In genomic region chr7:131057015-131057518, GRCh38 we compare ENCODE assay signal across 1 cellular context.
TF ChIP-seq lines count a peak whose summit lies in the region.

No MANE protein-coding gene starts in this region.

TF ChIP-seq in HepG2, 621 proteins besides CTCF, POLR2A, EP300 and RAD21 (continued from another document and continues in another):
- TF ChIP-seq DBP (CRISPR knock-in tag; IDR thresholded peaks at IDR 0.05; ENCODE audit: not compliant biosample characterization) (no peak), TCF7 (IDR thresholded peaks at IDR 0.05; ENCODE audit: low read depth) (peak; percentile 91), NR1H2 (CRISPR knock-in tag; IDR thresholded peaks at IDR 0.05; ENCODE audit: borderline replicate concordance, low read depth) (no peak), ZNF234 (CRISPR knock-in tag; conservative IDR thresholded peaks at IDR 0.05) (no peak), MEF2D (CRISPR knock-in tag; IDR thresholded peaks at IDR 0.05) (0 out of 2 replicates have a peak, but pooled peaks have one; percentile 53), SNAI1 (CRISPR knock-in tag; IDR thresholded peaks at IDR 0.05; ENCODE audit: borderline replicate concordance) (no peak), ZMYM3 (CRISPR knock-in tag; IDR thresholded peaks at IDR 0.05) (peak; percentile 88), HBP1 (CRISPR knock-in tag; IDR thresholded peaks at IDR 0.05; ENCODE audit: low read depth) (no peak), ZNF652 (CRISPR knock-in tag; IDR thresholded peaks at IDR 0.05; ENCODE audit: borderline replicate concordance, low read depth) (peak; percentile 36; the same call in 1 of the 2 replicates), ZNF720 (CRISPR knock-in tag; IDR thresholded peaks at IDR 0.05) (no peak), HIC2 (CRISPR knock-in tag; IDR thresholded peaks at IDR 0.05; ENCODE audit: low read depth) (no peak), ESRRA (CRISPR knock-in tag; IDR thresholded peaks at IDR 0.05; ENCODE audit: low read depth) (0 out of 2 replicates have a peak, but pooled peaks have one; percentile 17), NFKB2 (CRISPR knock-in tag; IDR thresholded peaks at IDR 0.05; ENCODE audit: borderline replicate concordance) (no peak), NFE2L1 (CRISPR knock-in tag; IDR thresholded peaks at IDR 0.05; ENCODE audit: borderline replicate concordance) (no peak), MXI1 (IDR thresholded peaks at IDR 0.05; ENCODE audit: borderline replicate concordance, low read depth, low read length) (peak; percentile 89; the same call in 2 of the 3 replicates), HES4 (CRISPR knock-in tag; IDR thresholded peaks at IDR 0.05; ENCODE audit: borderline replicate concordance) (no peak), ZNF333 (CRISPR knock-in tag; IDR thresholded peaks at IDR 0.05; ENCODE audit: borderline replicate concordance) (no peak), ZNF383 (CRISPR knock-in tag; IDR thresholded peaks at IDR 0.05; ENCODE audit: borderline replicate concordance) (no peak), ZNF33B (CRISPR knock-in tag; IDR thresholded peaks at IDR 0.05) (no peak), CHD2 (IDR thresholded peaks at IDR 0.05; ENCODE audit: low read depth, low read length) (no peak), SAFB2 (CRISPR knock-in tag; IDR thresholded peaks at IDR 0.05; ENCODE audit: borderline replicate concordance, low read depth) (no peak), ZNF12 (CRISPR knock-in tag; IDR thresholded peaks at IDR 0.05) (0 out of 2 replicates have a peak, but pooled peaks have one; percentile 9), KAT8 (CRISPR knock-in tag; IDR thresholded peaks at IDR 0.05) (peak; percentile 74; the same call in 1 of the 2 replicates), ZNF292 (CRISPR knock-in tag; IDR thresholded peaks at IDR 0.05; ENCODE audit: borderline replicate concordance, low read depth) (peak; percentile 37; the same call in 1 of the 2 replicates), RXRA (CRISPR knock-in tag; IDR thresholded peaks at IDR 0.05) (peak; percentile 41; the same call in 1 of the 2 replicates), ZHX1 (CRISPR knock-in tag; IDR thresholded peaks at IDR 0.05; ENCODE audit: low read depth) (no peak; the same call in 1 of the 2 replicates), FOXP1 (IDR thresholded peaks at IDR 0.05) (no peak), FOXP1 (CRISPR knock-in tag; IDR thresholded peaks at IDR 0.05) (peak; percentile 94), MXD4 (CRISPR knock-in tag; IDR thresholded peaks at IDR 0.05) (peak; percentile 57)
- TF ChIP-seq, protein P1, sequence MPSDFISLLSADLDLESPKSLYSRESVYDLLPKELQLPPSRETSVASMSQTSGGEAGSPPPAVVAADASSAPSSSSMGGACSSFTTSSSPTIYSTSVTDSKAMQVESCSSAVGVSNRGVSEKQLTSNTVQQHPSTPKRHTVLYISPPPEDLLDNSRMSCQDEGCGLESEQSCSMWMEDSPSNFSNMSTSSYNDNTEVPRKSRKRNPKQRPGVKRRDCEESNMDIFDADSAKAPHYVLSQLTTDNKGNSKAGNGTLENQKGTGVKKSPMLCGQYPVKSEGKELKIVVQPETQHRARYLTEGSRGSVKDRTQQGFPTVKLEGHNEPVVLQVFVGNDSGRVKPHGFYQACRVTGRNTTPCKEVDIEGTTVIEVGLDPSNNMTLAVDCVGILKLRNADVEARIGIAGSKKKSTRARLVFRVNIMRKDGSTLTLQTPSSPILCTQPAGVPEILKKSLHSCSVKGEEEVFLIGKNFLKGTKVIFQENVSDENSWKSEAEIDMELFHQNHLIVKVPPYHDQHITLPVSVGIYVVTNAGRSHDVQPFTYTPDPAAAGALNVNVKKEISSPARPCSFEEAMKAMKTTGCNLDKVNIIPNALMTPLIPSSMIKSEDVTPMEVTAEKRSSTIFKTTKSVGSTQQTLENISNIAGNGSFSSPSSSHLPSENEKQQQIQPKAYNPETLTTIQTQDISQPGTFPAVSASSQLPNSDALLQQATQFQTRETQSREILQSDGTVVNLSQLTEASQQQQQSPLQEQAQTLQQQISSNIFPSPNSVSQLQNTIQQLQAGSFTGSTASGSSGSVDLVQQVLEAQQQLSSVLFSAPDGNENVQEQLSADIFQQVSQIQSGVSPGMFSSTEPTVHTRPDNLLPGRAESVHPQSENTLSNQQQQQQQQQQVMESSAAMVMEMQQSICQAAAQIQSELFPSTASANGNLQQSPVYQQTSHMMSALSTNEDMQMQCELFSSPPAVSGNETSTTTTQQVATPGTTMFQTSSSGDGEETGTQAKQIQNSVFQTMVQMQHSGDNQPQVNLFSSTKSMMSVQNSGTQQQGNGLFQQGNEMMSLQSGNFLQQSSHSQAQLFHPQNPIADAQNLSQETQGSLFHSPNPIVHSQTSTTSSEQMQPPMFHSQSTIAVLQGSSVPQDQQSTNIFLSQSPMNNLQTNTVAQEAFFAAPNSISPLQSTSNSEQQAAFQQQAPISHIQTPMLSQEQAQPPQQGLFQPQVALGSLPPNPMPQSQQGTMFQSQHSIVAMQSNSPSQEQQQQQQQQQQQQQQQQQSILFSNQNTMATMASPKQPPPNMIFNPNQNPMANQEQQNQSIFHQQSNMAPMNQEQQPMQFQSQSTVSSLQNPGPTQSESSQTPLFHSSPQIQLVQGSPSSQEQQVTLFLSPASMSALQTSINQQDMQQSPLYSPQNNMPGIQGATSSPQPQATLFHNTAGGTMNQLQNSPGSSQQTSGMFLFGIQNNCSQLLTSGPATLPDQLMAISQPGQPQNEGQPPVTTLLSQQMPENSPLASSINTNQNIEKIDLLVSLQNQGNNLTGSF (CRISPR knock-in tag; IDR thresholded peaks at IDR 0.05): no peak
- TF ChIP-seq, protein P2, sequence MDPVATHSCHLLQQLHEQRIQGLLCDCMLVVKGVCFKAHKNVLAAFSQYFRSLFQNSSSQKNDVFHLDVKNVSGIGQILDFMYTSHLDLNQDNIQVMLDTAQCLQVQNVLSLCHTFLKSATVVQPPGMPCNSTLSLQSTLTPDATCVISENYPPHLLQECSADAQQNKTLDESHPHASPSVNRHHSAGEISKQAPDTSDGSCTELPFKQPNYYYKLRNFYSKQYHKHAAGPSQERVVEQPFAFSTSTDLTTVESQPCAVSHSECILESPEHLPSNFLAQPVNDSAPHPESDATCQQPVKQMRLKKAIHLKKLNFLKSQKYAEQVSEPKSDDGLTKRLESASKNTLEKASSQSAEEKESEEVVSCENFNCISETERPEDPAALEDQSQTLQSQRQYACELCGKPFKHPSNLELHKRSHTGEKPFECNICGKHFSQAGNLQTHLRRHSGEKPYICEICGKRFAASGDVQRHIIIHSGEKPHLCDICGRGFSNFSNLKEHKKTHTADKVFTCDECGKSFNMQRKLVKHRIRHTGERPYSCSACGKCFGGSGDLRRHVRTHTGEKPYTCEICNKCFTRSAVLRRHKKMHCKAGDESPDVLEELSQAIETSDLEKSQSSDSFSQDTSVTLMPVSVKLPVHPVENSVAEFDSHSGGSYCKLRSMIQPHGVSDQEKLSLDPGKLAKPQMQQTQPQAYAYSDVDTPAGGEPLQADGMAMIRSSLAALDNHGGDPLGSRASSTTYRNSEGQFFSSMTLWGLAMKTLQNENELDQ (CRISPR knock-in tag; IDR thresholded peaks at IDR 0.05; ENCODE audit: borderline replicate concordance): no peak
- TF ChIP-seq, protein P3, sequence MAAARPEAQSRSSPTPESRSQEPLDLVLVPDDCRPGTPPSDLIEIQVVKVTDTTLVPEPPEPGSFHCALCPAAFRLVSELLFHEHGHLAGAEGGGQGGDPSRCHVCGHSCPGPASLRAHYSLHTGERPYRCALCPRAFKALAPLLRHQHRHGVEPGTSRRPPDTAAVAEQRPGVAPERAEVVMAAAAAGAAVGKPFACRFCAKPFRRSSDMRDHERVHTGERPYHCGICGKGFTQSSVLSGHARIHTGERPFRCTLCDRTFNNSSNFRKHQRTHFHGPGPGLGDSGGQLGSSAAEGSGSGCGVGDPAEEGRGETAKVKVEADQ (CRISPR knock-in tag; IDR thresholded peaks at IDR 0.05; ENCODE audit: borderline replicate concordance): no peak
- TF ChIP-seq, protein P4, sequence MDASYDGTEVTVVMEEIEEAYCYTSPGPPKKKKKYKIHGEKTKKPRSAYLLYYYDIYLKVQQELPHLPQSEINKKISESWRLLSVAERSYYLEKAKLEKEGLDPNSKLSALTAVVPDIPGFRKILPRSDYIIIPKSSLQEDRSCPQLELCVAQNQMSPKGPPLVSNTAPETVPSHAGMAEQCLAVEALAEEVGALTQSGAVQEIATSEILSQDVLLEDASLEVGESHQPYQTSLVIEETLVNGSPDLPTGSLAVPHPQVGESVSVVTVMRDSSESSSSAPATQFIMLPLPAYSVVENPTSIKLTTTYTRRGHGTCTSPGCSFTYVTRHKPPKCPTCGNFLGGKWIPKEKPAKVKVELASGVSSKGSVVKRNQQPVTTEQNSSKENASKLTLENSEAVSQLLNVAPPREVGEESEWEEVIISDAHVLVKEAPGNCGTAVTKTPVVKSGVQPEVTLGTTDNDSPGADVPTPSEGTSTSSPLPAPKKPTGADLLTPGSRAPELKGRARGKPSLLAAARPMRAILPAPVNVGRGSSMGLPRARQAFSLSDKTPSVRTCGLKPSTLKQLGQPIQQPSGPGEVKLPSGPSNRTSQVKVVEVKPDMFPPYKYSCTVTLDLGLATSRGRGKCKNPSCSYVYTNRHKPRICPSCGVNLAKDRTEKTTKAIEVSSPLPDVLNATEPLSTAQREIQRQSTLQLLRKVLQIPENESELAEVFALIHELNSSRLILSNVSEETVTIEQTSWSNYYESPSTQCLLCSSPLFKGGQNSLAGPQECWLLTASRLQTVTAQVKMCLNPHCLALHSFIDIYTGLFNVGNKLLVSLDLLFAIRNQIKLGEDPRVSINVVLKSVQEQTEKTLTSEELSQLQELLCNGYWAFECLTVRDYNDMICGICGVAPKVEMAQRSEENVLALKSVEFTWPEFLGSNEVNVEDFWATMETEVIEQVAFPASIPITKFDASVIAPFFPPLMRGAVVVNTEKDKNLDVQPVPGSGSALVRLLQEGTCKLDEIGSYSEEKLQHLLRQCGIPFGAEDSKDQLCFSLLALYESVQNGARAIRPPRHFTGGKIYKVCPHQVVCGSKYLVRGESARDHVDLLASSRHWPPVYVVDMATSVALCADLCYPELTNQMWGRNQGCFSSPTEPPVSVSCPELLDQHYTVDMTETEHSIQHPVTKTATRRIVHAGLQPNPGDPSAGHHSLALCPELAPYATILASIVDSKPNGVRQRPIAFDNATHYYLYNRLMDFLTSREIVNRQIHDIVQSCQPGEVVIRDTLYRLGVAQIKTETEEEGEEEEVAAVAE (CRISPR knock-in tag; IDR thresholded peaks at IDR 0.05; ENCODE audit: borderline replicate concordance): peak; percentile 74; the same call in 1 of the 2 replicates
